14 cellular contexts compared by ENCODE assay signal in genomic region chr1:225755668-225756294, GRCh38. TPM values are rescaled to one million over a fixed set of nuclear protein-coding genes. Genes with fewer than 3 reads are reported as not detected.
DNase-seq lines count a peak whose midpoint lies in the region; ATAC-seq, FAIRE-seq and TF ChIP-seq lines count a peak whose summit lies in the region.
"Had no signal": no experiment of that assay in that cellular context is flagged by ENCODE, and none has a peak within 500 bp of the region (broad histone marks: within the 10 kb centered on the region; RNA-seq: fewer than 3 reads in every experiment).

No MANE protein-coding gene starts in this region.

- POLR2A ChIA-PET in A549 (lab: Yijun Ruan, JAX), result interaction anchor here (0.6 kb wide), 1 partner anchor 10 kb away, joined by 3 read pairs; no protein-coding TSS in a partner anchor
- POLR2A ChIA-PET in SK-N-SH (lab: Yijun Ruan, JAX), result no interaction called here

- no peak for TF ChIP-seq EP300 in A549 (IDR thresholded peaks at IDR 0.05)
- no peak for TF ChIP-seq EP300 in SK-N-SH (IDR thresholded peaks at IDR 0.05; ENCODE audit: borderline replicate concordance in 1 of 2, low read depth in 1 of 2, low read length in 1 of 2)

- peak; percentile 24 to 53; a peak in 3 of 6 replicates for ATAC-seq in A549
- ATAC-seq in left ventricle myocardium superior, result peak; percentile 10
- ATAC-seq in stimulated activated effector memory CD8-positive, alpha-beta T cell treated with anti-CD3 and anti-CD28 coated beads, Interleukin-12 subunit alpha, Interleukin-12 subunit beta, amount 100 ng/mL, for 72 hours, result no peak
- no peak for ATAC-seq in HG03460 (IDR thresholded peaks at IDR 0.05; ENCODE audit: unreplicated experiment)

- peak overlapping the region; percentile 14; the same call in 1 of the 2 replicates for H3K9ac ChIP-seq in SK-N-SH

- FAIRE-seq in A549 (lab: Jason Lieb, UNC), result no peak
- FAIRE-seq: TTC549 had no signal

- H4K20me1 ChIP-seq in SK-N-SH (ENCODE audit: insufficient read depth), result no peaks in the 10 kb centered on the region

- H3K36me3 ChIP-seq in SK-N-SH (replicated peaks in 1 of 2; ENCODE audit: control insufficient read depth in 1 of 2, insufficient read depth in 2 of 2, low read length in 1 of 2), result no peaks in the 10 kb centered on the region

- H3K27ac ChIP-seq in A549 (peak overlapping the region; percentile 31 to 64), SK-N-SH (ENCODE audit: low read depth in 2 of 2, low read length in 1 of 2) (peak overlapping the region; percentile 56 to 74; a peak in 3 of 4 replicates)

- H3K27ac Mint-ChIP-seq in progenitor cell of endocrine pancreas, result peak overlapping the region; percentile 67
- no peak overlapping the region for H3K27ac Mint-ChIP-seq in activated naive CD4-positive, alpha-beta T cell treated with anti-CD3 and anti-CD28 coated beads, Interleukin-2, amount 10 ng/mL, durations not matched to agents 7 days and 5 days
- no peak overlapping the region for H3K27ac Mint-ChIP-seq in stimulated activated effector memory CD8-positive, alpha-beta T cell treated with anti-CD3 and anti-CD28 coated beads, Interleukin-12 subunit alpha, Interleukin-12 subunit beta, amount 100 ng/mL, for 72 hours

- H3K9me2 ChIP-seq in SK-N-SH, result no peaks in the 10 kb centered on the region

- 75% methylated on average over 9 of the region's 9 CpGs for WGBS in A549 (ENCODE audit: missing lambda C conversion rate)
- WGBS in SK-N-SH (ENCODE audit: low lambda C conversion rate), result 83% methylated on average over 9 of the region's 9 CpGs

- H3F3A ChIP-seq in SK-N-SH (replicated peaks; ENCODE audit: insufficient read depth), result peaks cover 9% of the 10 kb centered on the region

- no peaks in the 10 kb centered on the region for H3K27me3 ChIP-seq in SK-N-SH (ENCODE audit: insufficient read depth)

- no peaks in the 10 kb centered on the region for H3K79me2 ChIP-seq in SK-N-SH (ENCODE audit: insufficient read depth)

- no peaks in the 10 kb centered on the region for H3K36me3 Mint-ChIP-seq in progenitor cell of endocrine pancreas (ENCODE audit: insufficient read depth)
- no peaks in the 10 kb centered on the region for H3K36me3 Mint-ChIP-seq in activated naive CD4-positive, alpha-beta T cell treated with anti-CD3 and anti-CD28 coated beads, Interleukin-2, amount 10 ng/mL, durations not matched to agents 7 days and 5 days
- H3K36me3 Mint-ChIP-seq in stimulated activated effector memory CD8-positive, alpha-beta T cell treated with anti-CD3 and anti-CD28 coated beads, Interleukin-12 subunit alpha, Interleukin-12 subunit beta, amount 100 ng/mL, for 72 hours, result no peaks in the 10 kb centered on the region

- no peaks in the 10 kb centered on the region for H3K9me3 ChIP-seq in A549
- H3K9me3 ChIP-seq in SK-N-SH, result no peaks in the 10 kb centered on the region

- H3K4me3 Mint-ChIP-seq in progenitor cell of endocrine pancreas (ENCODE audit: low read depth), result no peak overlapping the region
- no peak overlapping the region for H3K4me3 Mint-ChIP-seq in activated naive CD4-positive, alpha-beta T cell treated with anti-CD3 and anti-CD28 coated beads, Interleukin-2, amount 10 ng/mL, durations not matched to agents 7 days and 5 days
- H3K4me3 Mint-ChIP-seq in stimulated activated effector memory CD8-positive, alpha-beta T cell treated with anti-CD3 and anti-CD28 coated beads, Interleukin-12 subunit alpha, Interleukin-12 subunit beta, amount 100 ng/mL, for 72 hours, result no peak overlapping the region
- H3K4me3 Mint-ChIP-seq: central memory CD8-positive, alpha-beta T cell had no signal

- 0 out of 3 replicates have a peak overlapping the region, but pooled peaks have one; percentile 1 for H3K4me2 ChIP-seq in A549
- peak overlapping the region; percentile 11; the same call in 1 of the 2 replicates for H3K4me2 ChIP-seq in SK-N-SH

- CTCF ChIA-PET in A549 (lab: Yijun Ruan, JAX) (interaction anchor here (1.9 to 2.9 kb wide), 3 partner anchors 16 to 50 kb away, joined by 4 to 19 read pairs (median 4); no protein-coding TSS in a partner anchor), SK-N-SH (lab: Yijun Ruan, JAX) (interaction anchor here (0.6 to 1.8 kb wide), 2 partner anchors 16 to 280 kb away, joined by 3 to 5 read pairs; no protein-coding TSS in a partner anchor)
- CTCF ChIA-PET in activated naive CD4-positive, alpha-beta T cell treated with anti-CD3 and anti-CD28 coated beads, Interleukin-2, amount 10 ng/mL, durations not matched to agents 7 days and 5 days (lab: Charles Lee), result interaction anchor here (1.5 kb wide), 1 partner anchor 8 kb away, joined by 3 read pairs; no protein-coding TSS in a partner anchor

- H3K9me3 Mint-ChIP-seq in progenitor cell of endocrine pancreas (ENCODE audit: low read depth), result no peaks in the 10 kb centered on the region
- H3K9me3 Mint-ChIP-seq in activated naive CD4-positive, alpha-beta T cell treated with anti-CD3 and anti-CD28 coated beads, Interleukin-2, amount 10 ng/mL, durations not matched to agents 7 days and 5 days, result no peaks in the 10 kb centered on the region
- no peaks in the 10 kb centered on the region for H3K9me3 Mint-ChIP-seq in stimulated activated effector memory CD8-positive, alpha-beta T cell treated with anti-CD3 and anti-CD28 coated beads, Interleukin-12 subunit alpha, Interleukin-12 subunit beta, amount 100 ng/mL, for 72 hours
- H3K9me3 Mint-ChIP-seq: central memory CD8-positive, alpha-beta T cell had no signal

- peaks cover 2% of the 10 kb centered on the region for H3K27me3 Mint-ChIP-seq in progenitor cell of endocrine pancreas
- H3K27me3 Mint-ChIP-seq in activated naive CD4-positive, alpha-beta T cell treated with anti-CD3 and anti-CD28 coated beads, Interleukin-2, amount 10 ng/mL, durations not matched to agents 7 days and 5 days, result peaks cover 24% of the 10 kb centered on the region

- intact Hi-C loops in left ventricle myocardium superior (cut with micrococcal nuclease), result loop anchor here (10.0 kb wide), 1 partner anchor 101 kb away; the partner anchor contains the start of gene ENAH

- peaks cover 5% of the 10 kb centered on the region for H3K4me1 Mint-ChIP-seq in progenitor cell of endocrine pancreas (ENCODE audit: low read depth)
- H3K4me1 Mint-ChIP-seq in activated naive CD4-positive, alpha-beta T cell treated with anti-CD3 and anti-CD28 coated beads, Interleukin-2, amount 10 ng/mL, durations not matched to agents 7 days and 5 days, result peaks cover 6% of the 10 kb centered on the region
- H3K4me1 Mint-ChIP-seq in stimulated activated effector memory CD8-positive, alpha-beta T cell treated with anti-CD3 and anti-CD28 coated beads, Interleukin-12 subunit alpha, Interleukin-12 subunit beta, amount 100 ng/mL, for 72 hours, result no peaks in the 10 kb centered on the region
- H3K4me1 Mint-ChIP-seq: central memory CD8-positive, alpha-beta T cell had no signal

- TF ChIP-seq RAD21 in A549 (conservative IDR thresholded peaks at IDR 0.05 in 1 of 2, IDR thresholded peaks at IDR 0.05 in 1 of 2) (no peak), SK-N-SH (IDR thresholded peaks at IDR 0.05; ENCODE audit: low read length) (no peak)

- H2AFZ ChIP-seq in SK-N-SH (ENCODE audit: low read depth), result peak overlapping the region; percentile 12; the same call in 1 of the 2 replicates

- H3K4me1 ChIP-seq in A549 (peaks cover 19% of the 10 kb centered on the region), SK-N-SH (ENCODE audit: control insufficient read depth in 1 of 2, insufficient read depth in 2 of 2, low read depth in 1 of 2, low read length in 1 of 2) (peaks cover 10% of the 10 kb centered on the region in 2 experiments)

- H3K4me3 ChIP-seq in A549, result no peak overlapping the region
- H3K4me3 ChIP-seq in SK-N-SH (ENCODE audit: low read depth in 2 of 2, low read length in 1 of 2), result no peak overlapping the region

- DNase-seq in A549 (ENCODE audit: low read depth in 1 of 2, low spot score in 1 of 2), result no peak
- no peak for DNase-seq in SK-N-SH
- DNase-seq in left ventricle myocardium superior, result no peak
- no peak for DNase-seq in progenitor cell of endocrine pancreas (ENCODE audit: low spot score, unreplicated experiment)
- no peak for DNase-seq in activated naive CD4-positive, alpha-beta T cell treated with anti-CD3 and anti-CD28 coated beads, Interleukin-2, amount 10 ng/mL, durations not matched to agents 7 days and 5 days
- no peak for DNase-seq in stimulated activated effector memory CD8-positive, alpha-beta T cell treated with anti-CD3 and anti-CD28 coated beads, Interleukin-12 subunit alpha, Interleukin-12 subunit beta, amount 100 ng/mL, for 72 hours (ENCODE audit: low spot score in 2 of 2)
- DNase-seq in H4 (ENCODE audit: low spot score), result no peak
- DNase-seq: activated gamma-delta T cell treated with Interleukin-2 at 50 U/mL for 16 hours, erythroblast, NCI-H1417, NCI-H446 treated with DMSO at 0.1 percent for 48 hours had no signal

- TF ChIP-seq CTCF in A549 (IDR thresholded peaks at IDR 0.05) (no peak), SK-N-SH (IDR thresholded peaks at IDR 0.05) (no peak), progenitor cell of endocrine pancreas (IDR thresholded peaks at IDR 0.05; ENCODE audit: unreplicated experiment) (no peak)

- no peak for TF ChIP-seq POLR2A in A549 (IDR thresholded peaks at IDR 0.05; ENCODE audit: low read length)

TF ChIP-seq in A549, 52 proteins besides CTCF, POLR2A, EP300 and RAD21 (continues in another document):
- TF ChIP-seq CBX8 (IDR thresholded peaks at IDR 0.05), result no peak

RNA-seq across cellular contexts. Expression of gene SRP9, which starts 21.8 kb away (rescaled TPM):
- polyA plus RNA-seq in A549 (2011; rRNA removed), result 512 and 629 TPM in 2 replicates
- 172 and 189 TPM in 2 replicates for polyA plus RNA-seq in A549 (2012; cell fraction: cytosol; rRNA removed)
- 80.1 and 189 TPM in 2 replicates for polyA plus RNA-seq in A549 (2012; cell fraction: nucleus; rRNA removed)
- polyA plus RNA-seq in A549 (2017; fragmentation: RNase III; extraction: RNeasy Plus Mini Kit Qiagen cat#74134 plus additional on column Dnase treatment), result 341 to 356 TPM (median 352 TPM) in 3 replicates
- polyA minus RNA-seq in A549 (2011; rRNA and poly(A)+ RNA removed), result 144 and 217 TPM in 2 replicates
- polyA plus RNA-seq in SK-N-SH (2012; rRNA removed), result 156 and 292 TPM in 2 replicates
- 324 and 359 TPM in 2 replicates for polyA plus RNA-seq in SK-N-SH (2012; cell fraction: cytosol; rRNA removed)
- polyA plus RNA-seq in SK-N-SH (2012; cell fraction: nucleus; rRNA removed), result 60.3 and 116 TPM in 2 replicates
- 211 TPM for total RNA-seq in left ventricle myocardium superior
- 406 and 423 TPM in 2 replicates for total RNA-seq in progenitor cell of endocrine pancreas
- 607 and 630 TPM in 2 replicates for total RNA-seq in H4 (2014; rRNA removed; shearing (Covaris generic))

RNA-seq across cellular contexts. Expression of gene EPHX1, which starts 54.1 kb away (rescaled TPM):
- 150 and 212 TPM in 2 replicates for polyA plus RNA-seq in A549 (2011; rRNA removed)
- polyA plus RNA-seq in A549 (2012; cell fraction: cytosol; rRNA removed), result 144 and 155 TPM in 2 replicates
- 129 and 138 TPM in 2 replicates for polyA plus RNA-seq in A549 (2012; cell fraction: nucleus; rRNA removed)
- polyA plus RNA-seq in A549 (2017; fragmentation: RNase III; extraction: RNeasy Plus Mini Kit Qiagen cat#74134 plus additional on column Dnase treatment), result 195 to 279 TPM (median 252 TPM) in 3 replicates
- 117 and 122 TPM in 2 replicates for polyA minus RNA-seq in A549 (2011; rRNA and poly(A)+ RNA removed)
- polyA plus RNA-seq in SK-N-SH (2012; rRNA removed), result 22.6 and 45.7 TPM in 2 replicates
- polyA plus RNA-seq in SK-N-SH (2012; cell fraction: cytosol; rRNA removed), result 28.3 and 33.1 TPM in 2 replicates
- polyA plus RNA-seq in SK-N-SH (2012; cell fraction: nucleus; rRNA removed), result 36.0 and 37.1 TPM in 2 replicates
- total RNA-seq in left ventricle myocardium superior, result 76.8 TPM
- total RNA-seq in progenitor cell of endocrine pancreas, result 41.2 and 41.5 TPM in 2 replicates
- total RNA-seq in H4 (2014; rRNA removed; shearing (Covaris generic)), result 106 and 153 TPM in 2 replicates

Comparison
In these comparisons a context has a peak if more than half of its experiments do, and no peak if none do; other contexts are left out.
1. ATAC-seq: peak in A549 (2 of 2) and left ventricle myocardium superior (single experiment); none in stimulated activated effector memory CD8-positive, alpha-beta T cell treated with anti-CD3 and anti-CD28 coated beads, Interleukin-12 subunit alpha, Interleukin-12 subunit beta, amount 100 ng/mL, for 72 hours (single experiment) and HG03460 (single experiment).